Comparison of ENCODE assay signal across 14 cellular contexts in genomic region chr14:28577187-28577586, GRCh38.
"Had no signal": no experiment of that assay in that cellular context is flagged by ENCODE, and none has a peak within 500 bp of the region (broad histone marks: within the 10 kb centered on the region; RNA-seq: fewer than 3 reads in every experiment).

No MANE protein-coding gene starts in this region.

- H3K9me3 ChIP-seq: neutrophil, upper lobe of right lung had no signal

- DNase-seq: activated CD4-positive, alpha-beta T cell treated with anti-CD3 and anti-CD28 coated beads, Interleukin-2, amount 50 U/mL, for 1 hour; activated naive CD4-positive, alpha-beta T cell treated with anti-CD3 and anti-CD28 coated beads, Interleukin-2, amount 50 U/mL, for 16 hours; naive thymus-derived CD4-positive, alpha-beta T cell; right cardiac atrium; spleen; stimulated activated CD4-positive, alpha-beta T cell treated with anti-CD3 and anti-CD28 coated beads, Interleukin-1b, Interleukin-23, amount 100 ng/mL, for 48 hours; stimulated activated naive B cell treated with anti-CD40 and anti-IgM and Interleukin-4, amounts not matched to agents 10 μg/mL and 1 μg/mL and 100 μg/mL, for 72 hours; T-helper 2 cell; upper lobe of right lung had no signal

- H3K36me3 Mint-ChIP-seq: naive thymus-derived CD4-positive, alpha-beta T cell; stimulated activated naive B cell treated with anti-CD40 and anti-IgM and Interleukin-4, amounts not matched to agents 10 μg/mL and 1 μg/mL and 100 μg/mL, for 72 hours had no signal

- H3K27ac ChIP-seq: gastroesophageal sphincter, neutrophil, spleen, suprapubic skin, upper lobe of right lung had no signal

- H3K27me3 ChIP-seq: gastroesophageal sphincter, neutrophil, spleen, suprapubic skin, upper lobe of right lung had no signal

- H3K4me3 ChIP-seq: gastroesophageal sphincter, spleen, suprapubic skin, upper lobe of right lung had no signal

- H3K27ac Mint-ChIP-seq: activated T-helper 2 cell treated with anti-CD3 and anti-CD28 coated beads, Interferon-gamma antibody, Interleukin-2, Interleukin-4, amounts not matched to agents 10 μg/mL and 5 μg/mL and 100 μg/mL, durations not matched to agents 14 hours and 24 hours and 36 hours; brain; naive thymus-derived CD4-positive, alpha-beta T cell; stimulated activated naive B cell treated with anti-CD40 and anti-IgM and Interleukin-4, amounts not matched to agents 10 μg/mL and 1 μg/mL and 100 μg/mL, for 72 hours had no signal

- H3K36me3 ChIP-seq: gastroesophageal sphincter, neutrophil, spleen, suprapubic skin, upper lobe of right lung had no signal

- ATAC-seq: gastroesophageal sphincter; naive thymus-derived CD4-positive, alpha-beta T cell; right cardiac atrium; stimulated activated naive B cell treated with anti-CD40 and anti-IgM and Interleukin-4, amounts not matched to agents 10 μg/mL and 1 μg/mL and 100 μg/mL, for 72 hours; upper lobe of right lung had no signal

- H3K4me1 ChIP-seq: gastroesophageal sphincter, spleen, suprapubic skin, upper lobe of right lung had no signal
